11 cellular contexts compared by ENCODE assay signal in genomic region chr10:6494934-6495592, GRCh38.
DNase-seq lines count a peak whose midpoint lies in the region; ATAC-seq and TF ChIP-seq lines count a peak whose summit lies in the region.
"Had no signal": no experiment of that assay in that cellular context is flagged by ENCODE, and none has a peak within 500 bp of the region (broad histone marks: within the 10 kb centered on the region; RNA-seq: fewer than 3 reads in every experiment).

No MANE protein-coding gene starts in this region.

- H3K27me3 ChIP-seq in dorsolateral prefrontal cortex: no peaks in the 10 kb centered on the region

- no peak overlapping the region for H3K4me3 ChIP-seq in dorsolateral prefrontal cortex
- H3K4me3 ChIP-seq: coronary artery had no signal

- H3K27ac ChIP-seq in dorsolateral prefrontal cortex: no peak overlapping the region
- H3K27ac ChIP-seq: coronary artery had no signal

- TF ChIP-seq CTCF in dorsolateral prefrontal cortex (IDR thresholded peaks at IDR 0.05 in 54 of 56, conservative IDR thresholded peaks at IDR 0.05 in 2 of 56; ENCODE audit: low read depth in 1 of 56, partially characterized antibody in 56 of 56): no peak

- intact Hi-C loops in Right ventricle myocardium inferior (cut with DNase I): no loop called here
- intact Hi-C loops in dorsolateral prefrontal cortex (cut with DNase I): no loop called here

- DNase-seq in activated CD8-positive, alpha-beta memory T cell treated with anti-CD3 and anti-CD28 coated beads for 24 hours: peak; percentile 68
- DNase-seq in activated CD8-positive, alpha-beta memory T cell treated with anti-CD3 and anti-CD28 coated beads, Interleukin-2, amount 50 U/mL, for 48 hours: no peak
- peak; percentile 54 for DNase-seq in activated CD4-positive, alpha-beta T cell treated with anti-CD3 and anti-CD28 coated beads, Interleukin-2, amount 50 U/mL, for 1 hour
- peak; percentile 45 for DNase-seq in effector CD4-positive, alpha-beta T cell
- DNase-seq in stimulated activated naive CD4-positive, alpha-beta T cell (lab: John Stamatoyannopoulos, UW): peak; percentile 14 to 67 (median 51)
- DNase-seq in Right ventricle myocardium inferior (ENCODE audit: missing footprints) (no peak), dorsolateral prefrontal cortex (no peak), COR-L47 (lab: John Stamatoyannopoulos, UW) (no peak)
- DNase-seq: left colon, NCI-H1694 treated with DMSO at 0.1 percent for 48 hours had no signal

- no peak for ATAC-seq in Right ventricle myocardium inferior
- ATAC-seq: left colon had no signal

Comparison
In these comparisons a context has a peak if more than half of its experiments do, and no peak if none do; other contexts are left out.
1. DNase-seq: peak in activated CD8-positive, alpha-beta memory T cell treated with anti-CD3 and anti-CD28 coated beads for 24 hours (single experiment), activated CD4-positive, alpha-beta T cell treated with anti-CD3 and anti-CD28 coated beads, Interleukin-2, amount 50 U/mL, for 1 hour (single experiment), effector CD4-positive, alpha-beta T cell (single experiment) and stimulated activated naive CD4-positive, alpha-beta T cell (6 of 6); none in activated CD8-positive, alpha-beta memory T cell treated with anti-CD3 and anti-CD28 coated beads, Interleukin-2, amount 50 U/mL, for 48 hours (single experiment), Right ventricle myocardium inferior (single experiment), dorsolateral prefrontal cortex (0 of 10) and COR-L47 (single experiment).